1 cellular context compared by ENCODE assay signal in the genomic region with DNA sequence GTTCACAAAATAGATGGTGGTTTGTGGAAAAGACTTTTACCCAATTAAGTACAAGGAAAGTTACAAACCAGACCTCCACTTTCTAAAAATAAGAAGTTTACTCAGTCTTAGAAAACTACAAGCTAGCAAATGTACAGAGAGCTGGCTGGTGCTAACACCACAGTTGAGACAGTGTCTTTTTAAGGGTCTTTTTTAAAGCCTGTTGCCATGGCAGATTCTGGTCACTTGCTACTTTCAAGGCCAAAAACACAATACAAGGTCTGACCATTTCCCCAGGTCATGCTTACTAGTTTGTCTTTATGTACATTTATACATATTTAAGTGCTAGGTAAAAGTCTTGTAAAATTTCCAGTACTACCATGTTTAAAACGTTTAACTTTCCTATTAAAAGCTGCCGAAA.
TF ChIP-seq lines count a peak whose summit lies in the region.

No MANE protein-coding gene starts in this region.

TF ChIP-seq in H1, 55 proteins besides CTCF, POLR2A, EP300 and RAD21 (continued from another document):
- TF ChIP-seq, protein P1, sequence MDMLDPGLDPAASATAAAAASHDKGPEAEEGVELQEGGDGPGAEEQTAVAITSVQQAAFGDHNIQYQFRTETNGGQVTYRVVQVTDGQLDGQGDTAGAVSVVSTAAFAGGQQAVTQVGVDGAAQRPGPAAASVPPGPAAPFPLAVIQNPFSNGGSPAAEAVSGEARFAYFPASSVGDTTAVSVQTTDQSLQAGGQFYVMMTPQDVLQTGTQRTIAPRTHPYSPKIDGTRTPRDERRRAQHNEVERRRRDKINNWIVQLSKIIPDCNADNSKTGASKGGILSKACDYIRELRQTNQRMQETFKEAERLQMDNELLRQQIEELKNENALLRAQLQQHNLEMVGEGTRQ (IDR thresholded peaks at IDR 0.05; ENCODE audit: low read length): no peak
- no peak for TF ChIP-seq JUND (IDR thresholded peaks at IDR 0.05; ENCODE audit: low read length)
- no peak for TF ChIP-seq TEAD4 (IDR thresholded peaks at IDR 0.05; ENCODE audit: low read depth, low read length)
- no peak for TF ChIP-seq BACH1 (IDR thresholded peaks at IDR 0.05; ENCODE audit: low read length)
- TF ChIP-seq ASH2L (IDR thresholded peaks at IDR 0.05; ENCODE audit: low read length): no peak
- TF ChIP-seq ATF3 (IDR thresholded peaks at IDR 0.05; ENCODE audit: insufficient read depth, low read depth, low read length): no peak
- TF ChIP-seq TCF12 (IDR thresholded peaks at IDR 0.05; ENCODE audit: low read depth, low read length): no peak
